In genomic region chr13:72808917-72809500, GRCh38 we compare ENCODE assay signal across 9 cellular contexts. TPM values are rescaled to one million over a fixed set of nuclear protein-coding genes. Genes with fewer than 3 reads are reported as not detected.
DNase-seq lines count a peak whose midpoint lies in the region; ATAC-seq and TF ChIP-seq lines count a peak whose summit lies in the region.
"Had no signal": no experiment of that assay in that cellular context is flagged by ENCODE, and none has a peak within 500 bp of the region (broad histone marks: within the 10 kb centered on the region; RNA-seq: fewer than 3 reads in every experiment).

No MANE protein-coding gene starts in this region.

- POLR2A ChIA-PET in WTC11 (lab: Charles Lee), result interaction anchor here (0.6 kb wide), 3 partner anchors 605 to 932 kb away, joined by 3 to 5 read pairs (median 4); no protein-coding TSS in a partner anchor

- H3K9me2 ChIP-seq in GM23248 (ENCODE audit: insufficient read depth), result no peaks in the 10 kb centered on the region

- H3F3A ChIP-seq in GM23248 (ENCODE audit: insufficient read depth), result peaks cover 14% of the 10 kb centered on the region

- peak; percentile 14 for DNase-seq in AG08395 (ENCODE audit: low spot score)
- peak; percentile 25 for DNase-seq in GM23248
- no peak for DNase-seq in WTC11 (ENCODE audit: low spot score)
- DNase-seq in kidney tubule cell (ENCODE audit: low spot score), result peak; percentile 37
- no peak for DNase-seq in activated CD4-positive, alpha-beta T cell treated with anti-CD3 and anti-CD28 coated beads, Interleukin-2, amount 10 ng/mL, durations not matched to agents 24 days and 14 days
- no peak for DNase-seq in GM19238 (ENCODE audit: insufficient read length, low spot score)

- in situ Hi-C loops in GM23248 (cut with MboI), result loop anchor here (25.0 kb wide), 1 partner anchor 903 kb away; no protein-coding TSS in a partner anchor

- no peak overlapping the region for H3K4me3 ChIP-seq in GM23248

- H3K4me3 Mint-ChIP-seq in WTC11, result no peak overlapping the region
- no peak overlapping the region for H3K4me3 Mint-ChIP-seq in activated CD4-positive, alpha-beta T cell treated with anti-CD3 and anti-CD28 coated beads, Interleukin-2, amount 10 ng/mL, durations not matched to agents 24 days and 14 days
- H3K4me3 Mint-ChIP-seq: memory B cell had no signal

- peaks cover 21% of the 10 kb centered on the region for H3K36me3 Mint-ChIP-seq in WTC11
- H3K36me3 Mint-ChIP-seq in activated CD4-positive, alpha-beta T cell treated with anti-CD3 and anti-CD28 coated beads, Interleukin-2, amount 10 ng/mL, durations not matched to agents 24 days and 14 days (ENCODE audit: low read depth), result peaks cover 26% of the 10 kb centered on the region

- H4K20me1 ChIP-seq in GM23248 (ENCODE audit: insufficient read depth), result no peaks in the 10 kb centered on the region

- no peak overlapping the region for H3K27ac ChIP-seq in GM23248

- peak; percentile 53; the same call in 1 of the 2 replicates for TF ChIP-seq CTCF in WTC11 (IDR thresholded peaks at IDR 0.05)

- peaks cover 5% of the 10 kb centered on the region; the same call in 1 of the 2 replicates for H3K36me3 ChIP-seq in GM23248 (ENCODE audit: low read depth)

- no peaks in the 10 kb centered on the region for H3K27me3 ChIP-seq in GM23248 (replicated peaks; ENCODE audit: insufficient read depth)

- H3K9ac ChIP-seq in GM23248, result no peak overlapping the region

- H3K4me2 ChIP-seq in GM23248 (ENCODE audit: unreplicated experiment), result no peak overlapping the region

- H2AFZ ChIP-seq in GM23248, result 0 out of 2 replicates have a peak overlapping the region, but pooled peaks have one; percentile 34

- H3K27ac Mint-ChIP-seq in WTC11, result no peak overlapping the region
- no peak overlapping the region for H3K27ac Mint-ChIP-seq in activated CD4-positive, alpha-beta T cell treated with anti-CD3 and anti-CD28 coated beads, Interleukin-2, amount 10 ng/mL, durations not matched to agents 24 days and 14 days
- H3K27ac Mint-ChIP-seq: memory B cell had no signal

- no peaks in the 10 kb centered on the region for H3K4me1 ChIP-seq in GM23248 (ENCODE audit: insufficient read depth)

- no peaks in the 10 kb centered on the region; the same call in 1 of the 2 replicates for H3K79me2 ChIP-seq in GM23248 (ENCODE audit: insufficient read depth)

- CTCF ChIA-PET in WTC11 (lab: Charles Lee), result interaction anchor here (0.6 to 1.0 kb wide), 22 partner anchors 18 to 1315 kb away, joined by 3 to 6 read pairs (median 4); no protein-coding TSS in a partner anchor

- no peaks in the 10 kb centered on the region for H3K9me3 ChIP-seq in GM23248 (ENCODE audit: low read depth)

- WGBS in GM23248 (ENCODE audit: low coverage in 1 of 2, low lambda C conversion rate in 2 of 2, missing lambda C conversion rate in 2 of 2), 2 experiments, result 0 to 5% methylated on average over 1 of the region's 1 CpG

- intact Hi-C loops in activated CD4-positive, alpha-beta T cell treated with anti-CD3 and anti-CD28 coated beads, Interleukin-2, amount 10 ng/mL, durations not matched to agents 24 days and 14 days (cut with micrococcal nuclease), result loop anchor here (10.0 kb wide), 1 partner anchor 896 kb away; no protein-coding TSS in a partner anchor

- ATAC-seq in WTC11 (no peak), HG03159 (IDR thresholded peaks at IDR 0.05; ENCODE audit: unreplicated experiment) (no peak), HG02678 (IDR thresholded peaks at IDR 0.05; ENCODE audit: unreplicated experiment) (no peak)

- H3K4me1 Mint-ChIP-seq in WTC11, result no peaks in the 10 kb centered on the region
- H3K4me1 Mint-ChIP-seq in activated CD4-positive, alpha-beta T cell treated with anti-CD3 and anti-CD28 coated beads, Interleukin-2, amount 10 ng/mL, durations not matched to agents 24 days and 14 days, result peaks cover 2% of the 10 kb centered on the region
- H3K4me1 Mint-ChIP-seq: memory B cell had no signal

- no peaks in the 10 kb centered on the region for H3K27me3 Mint-ChIP-seq in WTC11 (ENCODE audit: low read depth)
- no peaks in the 10 kb centered on the region for H3K27me3 Mint-ChIP-seq in activated CD4-positive, alpha-beta T cell treated with anti-CD3 and anti-CD28 coated beads, Interleukin-2, amount 10 ng/mL, durations not matched to agents 24 days and 14 days
- H3K27me3 Mint-ChIP-seq: memory B cell had no signal

- peaks cover 9% of the 10 kb centered on the region; the same call in 1 of the 2 replicates for H3K9me3 Mint-ChIP-seq in WTC11
- H3K9me3 Mint-ChIP-seq in activated CD4-positive, alpha-beta T cell treated with anti-CD3 and anti-CD28 coated beads, Interleukin-2, amount 10 ng/mL, durations not matched to agents 24 days and 14 days, result no peaks in the 10 kb centered on the region
- H3K9me3 Mint-ChIP-seq: memory B cell had no signal

TF ChIP-seq in WTC11, 78 proteins besides CTCF, POLR2A, EP300 and RAD21 (continues in another document):
- TF ChIP-seq ZNF263 (CRISPR knock-in tag; IDR thresholded peaks at IDR 0.05; ENCODE audit: low read depth) (no peak), TCF7 (CRISPR knock-in tag; IDR thresholded peaks at IDR 0.05; ENCODE audit: low read depth) (no peak), MLX (CRISPR knock-in tag; IDR thresholded peaks at IDR 0.05) (no peak), JAZF1 (CRISPR knock-in tag; IDR thresholded peaks at IDR 0.05) (no peak), GABPB1 (CRISPR knock-in tag; IDR thresholded peaks at IDR 0.05) (no peak), CREB1 (CRISPR knock-in tag; IDR thresholded peaks at IDR 0.05) (no peak), HMGA2 (CRISPR knock-in tag; IDR thresholded peaks at IDR 0.05) (no peak), E2F4 (CRISPR knock-in tag; IDR thresholded peaks at IDR 0.05; ENCODE audit: borderline replicate concordance, low read depth) (no peak), NFYB (CRISPR knock-in tag; conservative IDR thresholded peaks at IDR 0.05; ENCODE audit: low read depth) (no peak), NR1H2 (CRISPR knock-in tag; IDR thresholded peaks at IDR 0.05) (no peak), ZMAT4 (CRISPR knock-in tag; IDR thresholded peaks at IDR 0.05) (no peak), GRHL2 (CRISPR knock-in tag; IDR thresholded peaks at IDR 0.05; ENCODE audit: insufficient replicate concordance, severe bottlenecking) (no peak), ZNF232 (CRISPR knock-in tag; IDR thresholded peaks at IDR 0.05) (no peak)

RNA-seq across cellular contexts. Expression of gene PIBF1, which starts 27.1 kb away (rescaled TPM):
- 15.2 and 20.4 TPM in 2 replicates for total RNA-seq in GM23248 (2014; rRNA removed; shearing (Covaris generic))
- polyA plus RNA-seq in GM23248 (2016; fragmentation: Nextera tagmentation; extraction: Ambion mirVana), result 14.8 and 17.0 TPM in 2 replicates
- 12.5 to 16.0 TPM (median 12.9 TPM) in 3 replicates for total RNA-seq in WTC11 (2021)
- 25.0 and 33.7 TPM in 2 replicates for total RNA-seq in activated CD4-positive, alpha-beta T cell treated with anti-CD3 and anti-CD28 coated beads, Interleukin-2, amount 10 ng/mL, durations not matched to agents 24 days and 14 days

RNA-seq across cellular contexts. Expression of gene DIS3, which starts 27.3 kb away (rescaled TPM):
- 28.2 and 31.0 TPM in 2 replicates for total RNA-seq in GM23248 (2014; rRNA removed; shearing (Covaris generic))
- 17.3 and 18.9 TPM in 2 replicates for polyA plus RNA-seq in GM23248 (2016; fragmentation: Nextera tagmentation; extraction: Ambion mirVana)
- 34.1 to 39.9 TPM (median 35.1 TPM) in 3 replicates for total RNA-seq in WTC11 (2021)
- 52.1 and 55.6 TPM in 2 replicates for total RNA-seq in activated CD4-positive, alpha-beta T cell treated with anti-CD3 and anti-CD28 coated beads, Interleukin-2, amount 10 ng/mL, durations not matched to agents 24 days and 14 days

Comparison
In these comparisons a context has a peak if more than half of its experiments do, and no peak if none do; other contexts are left out.
1. DNase-seq: peak in AG08395 (single experiment), GM23248 (single experiment) and kidney tubule cell (single experiment); none in WTC11 (single experiment), activated CD4-positive, alpha-beta T cell treated with anti-CD3 and anti-CD28 coated beads, Interleukin-2, amount 10 ng/mL, durations not matched to agents 24 days and 14 days (single experiment) and GM19238 (single experiment).